ENCODE assay signal across 12 cellular contexts in the genomic region with DNA sequence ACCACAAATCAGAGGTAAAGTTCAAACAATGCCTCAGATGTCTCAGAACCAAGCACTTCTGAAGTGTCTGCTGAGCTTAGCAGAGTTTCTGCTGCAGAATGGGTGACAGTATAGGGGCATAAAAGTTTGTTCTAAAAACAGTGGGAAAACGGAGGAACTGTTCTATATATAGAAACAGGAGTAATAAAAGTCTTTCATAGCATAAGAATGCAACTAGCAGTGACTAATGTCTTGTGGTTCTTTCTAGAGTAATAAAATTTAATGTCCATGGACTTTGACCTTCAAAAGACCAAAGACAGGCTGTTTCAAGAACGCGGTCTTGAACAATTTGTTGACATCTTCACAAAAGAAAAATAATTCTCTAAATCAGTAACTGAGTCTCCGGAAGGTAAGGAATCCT.
DNase-seq lines count a peak whose midpoint lies in the region; ATAC-seq, FAIRE-seq and TF ChIP-seq lines count a peak whose summit lies in the region.
"Had no signal": no experiment of that assay in that cellular context is flagged by ENCODE, and none has a peak within 500 bp of the region (broad histone marks: within the 10 kb centered on the region; RNA-seq: fewer than 3 reads in every experiment).

No MANE protein-coding gene starts in this region.

- intact Hi-C loops in A673 (cut with micrococcal nuclease; ENCODE audit: unreplicated experiment) (no loop called here), posterior vena cava (cut with DNase I) (no loop called here)

- CTCF ChIA-PET in A673 (lab: Charles Lee) = no interaction called here

- H3K4me2 ChIP-seq in GM23338 = no peak overlapping the region

- no peaks in the 10 kb centered on the region for H3F3A ChIP-seq in GM23338 (replicated peaks; ENCODE audit: low read depth)

- H3K4me3 Mint-ChIP-seq in GM23338 = no peak overlapping the region
- H3K4me3 Mint-ChIP-seq: activated naive CD8-positive, alpha-beta T cell treated with anti-CD3 and anti-CD28 coated beads, Interleukin-2, amount 10 ng/mL, durations not matched to agents 7 days and 5 days; naive B cell had no signal

- H3K27me3 Mint-ChIP-seq in GM23338 (ENCODE audit: insufficient read depth, low read depth, poor library complexity) = no peaks in the 10 kb centered on the region

- no peaks in the 10 kb centered on the region for H3K79me2 ChIP-seq in GM23338 (replicated peaks; ENCODE audit: insufficient read depth)

- no peaks in the 10 kb centered on the region for H3K36me3 Mint-ChIP-seq in GM23338 (ENCODE audit: low read depth)
- H3K36me3 Mint-ChIP-seq: activated naive CD8-positive, alpha-beta T cell treated with anti-CD3 and anti-CD28 coated beads, Interleukin-2, amount 10 ng/mL, durations not matched to agents 7 days and 5 days; naive B cell had no signal

- H3K4me1 ChIP-seq in GM23338 (ENCODE audit: insufficient read depth) = no peaks in the 10 kb centered on the region; the same call in 1 of the 2 replicates
- H3K4me1 ChIP-seq in small intestine (ENCODE audit: control insufficient read depth in 2 of 2, insufficient read depth in 1 of 2, low read depth in 1 of 2, low read length in 1 of 2) = peaks cover 0 to 2% of the 10 kb centered on the region in 2 donors
- no peaks in the 10 kb centered on the region for H3K4me1 ChIP-seq in A673 (ENCODE audit: insufficient read depth, low read length, poor library complexity, severe bottlenecking)

- TF ChIP-seq CTCF in GM23338 (conservative IDR thresholded peaks at IDR 0.05; ENCODE audit: low read depth in 2 of 2) = no peak
- TF ChIP-seq CTCF in A673 (conservative IDR thresholded peaks at IDR 0.05; ENCODE audit: low read depth, low read length) = no peak

- H3K36me3 ChIP-seq in GM23338 (ENCODE audit: insufficient read depth) (no peaks in the 10 kb centered on the region), small intestine (ENCODE audit: control insufficient read depth in 2 of 2, insufficient read depth in 2 of 2, low read length in 2 of 2) (no peaks in the 10 kb centered on the region), A673 (ENCODE audit: insufficient read depth, low read length, poor library complexity, severe bottlenecking) (no peaks in the 10 kb centered on the region)

- no peak overlapping the region for H3K4me3 ChIP-seq in GM23338
- H3K4me3 ChIP-seq in small intestine (ENCODE audit: low read depth in 1 of 2, low read length in 2 of 2) = no peak overlapping the region
- H3K4me3 ChIP-seq in A673 (ENCODE audit: low read depth, low read length, poor library complexity, severe bottlenecking) = no peak overlapping the region

- no peaks in the 10 kb centered on the region for H3K9me3 Mint-ChIP-seq in GM23338
- H3K9me3 Mint-ChIP-seq: activated naive CD8-positive, alpha-beta T cell treated with anti-CD3 and anti-CD28 coated beads, Interleukin-2, amount 10 ng/mL, durations not matched to agents 7 days and 5 days had no signal

- no peaks in the 10 kb centered on the region for H4K20me1 ChIP-seq in GM23338 (replicated peaks; ENCODE audit: insufficient read depth)

- H3K9me2 ChIP-seq in GM23338 (ENCODE audit: insufficient read depth) = 0 out of 2 replicates have a peak, but pooled peaks cover 7% of the 10 kb centered on the region

- POLR2A ChIA-PET in A673 (lab: Charles Lee; ENCODE audit: low non-redundant PET) = no interaction called here

- DNase-seq in GM23338 (ENCODE audit: low spot score) = no peak
- peak; percentile 87 for DNase-seq in RCC 7860 (ENCODE audit: low spot score)
- peak; percentile 81 for DNase-seq in fibroblast of gingiva (ENCODE audit: low read depth)
- DNase-seq in small intestine = peak; percentile 89
- no peak for DNase-seq in A673 (ENCODE audit: low spot score)
- no peak for DNase-seq in NCI-H1092 treated with DMSO at 0.1 percent for 48 hours (lab: John Stamatoyannopoulos, UW)
- no peak for DNase-seq in posterior vena cava (ENCODE audit: low spot score)
- DNase-seq: activated CD4-positive, alpha-beta T cell treated with anti-CD3 and anti-CD28 coated beads for 1 hour; activated naive CD8-positive, alpha-beta T cell treated with anti-CD3 and anti-CD28 coated beads, Interleukin-2, amount 10 ng/mL, durations not matched to agents 7 days and 5 days; naive B cell; NCI-H1105 had no signal

- H3K27ac ChIP-seq in GM23338 (ENCODE audit: low read depth) = no peak overlapping the region
- peak overlapping the region; percentile 55 to 57 for H3K27ac ChIP-seq in small intestine (ENCODE audit: low read depth in 1 of 2, low read length in 1 of 2)
- H3K27ac ChIP-seq in A673 (ENCODE audit: low read depth, low read length, poor library complexity, severe bottlenecking) = no peak overlapping the region

- H3K4me1 Mint-ChIP-seq in GM23338 = peaks cover 3% of the 10 kb centered on the region
- H3K4me1 Mint-ChIP-seq: activated naive CD8-positive, alpha-beta T cell treated with anti-CD3 and anti-CD28 coated beads, Interleukin-2, amount 10 ng/mL, durations not matched to agents 7 days and 5 days; naive B cell had no signal

- FAIRE-seq in RCC 7860 (lab: Jason Lieb, UNC) (peak; percentile 97), small intestine (lab: Jason Lieb, UNC) (no peak)

- H2AFZ ChIP-seq in GM23338 = peak overlapping the region; percentile 29; the same call in 1 of the 2 replicates

- BruUV-seq in A673 (replicated peaks; lab: Mats Ljungman, UMichigan) = no TSS peak

- no peaks in the 10 kb centered on the region for H3K9me3 ChIP-seq in small intestine (ENCODE audit: control insufficient read depth, low read depth)
- H3K9me3 ChIP-seq in A673 (ENCODE audit: low read depth, low read length, poor library complexity, severe bottlenecking) = no peaks in the 10 kb centered on the region

- H3K27me3 ChIP-seq in GM23338 (ENCODE audit: insufficient read depth) (no peaks in the 10 kb centered on the region), small intestine (ENCODE audit: control insufficient read depth in 2 of 2, insufficient read depth in 2 of 2, low read length in 2 of 2) (no peaks in the 10 kb centered on the region), A673 (replicated peaks; ENCODE audit: insufficient read depth, low read depth, low read length, poor library complexity) (no peaks in the 10 kb centered on the region)

- H3K27ac Mint-ChIP-seq in GM23338 = no peak overlapping the region
- H3K27ac Mint-ChIP-seq: activated naive CD8-positive, alpha-beta T cell treated with anti-CD3 and anti-CD28 coated beads, Interleukin-2, amount 10 ng/mL, durations not matched to agents 7 days and 5 days; naive B cell had no signal

- ATAC-seq in GM23338 (no peak), GM21528 (IDR thresholded peaks at IDR 0.05; ENCODE audit: low FRiP score, unreplicated experiment) (no peak)

- 9 to 42% (median 30%) methylated on average over 4 of the region's 4 CpGs for WGBS in small intestine, 3 donors

TF ChIP-seq in GM23338, 12 proteins besides CTCF, POLR2A, EP300 and RAD21 (continues in another document):
- TF ChIP-seq REST (IDR thresholded peaks at IDR 0.05; ENCODE audit: unreplicated experiment) (no peak), POLR2AphosphoS5 (IDR thresholded peaks at IDR 0.05; ENCODE audit: low read depth) (no peak)

Comparison
In these comparisons a context has a peak if more than half of its experiments do, and no peak if none do; other contexts are left out.
1. DNase-seq: peak in RCC 7860 (single experiment), fibroblast of gingiva (single experiment) and small intestine (single experiment); none in GM23338 (single experiment), A673 (single experiment), NCI-H1092 treated with DMSO at 0.1 percent for 48 hours (single experiment) and posterior vena cava (single experiment).
2. H3K27ac ChIP-seq: peak in small intestine (2 of 2); none in GM23338 (single experiment) and A673 (single experiment).